Comparison of ENCODE assay signal across 22 cellular contexts in genomic region chr19:2586196-2586595, GRCh38.
DNase-seq lines count a peak whose midpoint lies in the region; ATAC-seq and TF ChIP-seq lines count a peak whose summit lies in the region.
"Had no signal": no experiment of that assay in that cellular context is flagged by ENCODE, and none has a peak within 500 bp of the region (broad histone marks: within the 10 kb centered on the region; RNA-seq: fewer than 3 reads in every experiment).

No MANE protein-coding gene starts in this region.

- H3K4me1 ChIP-seq in Peyer's patch (peaks cover 0 to 9% (median 0%) of the 10 kb centered on the region in 4 donors), mesendoderm (ENCODE audit: control insufficient read depth, low read depth, low read length) (peaks cover 12% of the 10 kb centered on the region), sigmoid colon (peaks cover 3 to 7% (median 4%) of the 10 kb centered on the region in 4 donors)

- no peak overlapping the region for H3K4me2 ChIP-seq in mesendoderm (ENCODE audit: low read length)
- H3K4me2 ChIP-seq: BLaER1 had no signal

- H3K23ac ChIP-seq in mesendoderm (ENCODE audit: low read length): peak overlapping the region; percentile 97

- H3K9me3 ChIP-seq in Peyer's patch (peaks cover 0 to 6% (median 3%) of the 10 kb centered on the region in 4 donors), sigmoid colon (no peaks in the 10 kb centered on the region)
- H3K9me3 ChIP-seq: MG63 had no signal

- H3K27ac ChIP-seq in Peyer's patch: no peak overlapping the region
- H3K27ac ChIP-seq in mesendoderm (ENCODE audit: low read depth, low read length): peak overlapping the region; percentile 84
- H3K27ac ChIP-seq in sigmoid colon: no peak overlapping the region
- H3K27ac ChIP-seq: BLaER1, GM23248, RWPE1 had no signal

- WGBS in mesendoderm (ENCODE audit: extremely low coverage, insufficient coverage, low lambda C conversion rate): no CpG with 5 or more reads among the region's 9 CpGs
- 87 to 95% methylated on average over 9 of the region's 9 CpGs for WGBS in sigmoid colon, 2 donors

- peak overlapping the region; percentile 84 for H3K56ac ChIP-seq in mesendoderm (ENCODE audit: low read length)

- TF ChIP-seq POLR2A in Peyer's patch (IDR thresholded peaks at IDR 0.05) (no peak), sigmoid colon (IDR thresholded peaks at IDR 0.05) (no peak)

- peak overlapping the region; percentile 51 for H2AK5ac ChIP-seq in mesendoderm (ENCODE audit: low read length)

- no peak for TF ChIP-seq CTCF in Peyer's patch (IDR thresholded peaks at IDR 0.05)
- TF ChIP-seq CTCF in sigmoid colon (IDR thresholded peaks at IDR 0.05): no peak

- no peak overlapping the region for H4K8ac ChIP-seq in mesendoderm (ENCODE audit: low read depth, low read length)

- no peak overlapping the region for H3K9ac ChIP-seq in mesendoderm (ENCODE audit: low read length)
- H3K9ac ChIP-seq: BLaER1, GM23248 had no signal

- H3K4ac ChIP-seq in mesendoderm (ENCODE audit: low read depth, low read length): no peak overlapping the region

- no peaks in the 10 kb centered on the region for H3K79me1 ChIP-seq in mesendoderm (ENCODE audit: low read length)

- H3K4me3 ChIP-seq in H7 (ENCODE audit: insufficient read depth, low read depth, low read length): no peak overlapping the region
- H3K4me3 ChIP-seq in Peyer's patch: no peak overlapping the region
- H3K4me3 ChIP-seq in mesendoderm (ENCODE audit: low read length): no peak overlapping the region
- H3K4me3 ChIP-seq in sigmoid colon: no peak overlapping the region
- H3K4me3 ChIP-seq: BLaER1, GM23248, MG63 had no signal

- H2BK5ac ChIP-seq in mesendoderm (ENCODE audit: low read length): peak overlapping the region; percentile 91

- no peak overlapping the region for H2BK120ac ChIP-seq in mesendoderm (ENCODE audit: low read depth, low read length)

- peak overlapping the region; percentile 46 for H3K18ac ChIP-seq in mesendoderm (ENCODE audit: low read length)

- intact Hi-C loops in sigmoid colon (cut with DNase I): no loop called here

- no peak for TF ChIP-seq EP300 in sigmoid colon (IDR thresholded peaks at IDR 0.05)

- peak; percentile 35 for DNase-seq in H7
- peak in 2 of 3 donors; percentile 25 to 26 for DNase-seq in Peyer's patch
- DNase-seq in mesendoderm: peak; percentile 45
- peak; percentile 45 for DNase-seq in sigmoid colon
- DNase-seq in T-helper 2 cell: no peak
- DNase-seq in nucleus accumbens (lab: John Stamatoyannopoulos, UW): no peak
- DNase-seq: CD4-positive, CD25-positive, alpha-beta regulatory T cell; GM23248; KG1; MG63; NCI-H1105 treated with DMSO at 0.1 percent for 48 hours; NCI-H146; NCI-H2029 treated with DMSO at 0.1 percent for 48 hours; NCI-H446 treated with DMSO at 0.1 percent for 48 hours; NCI-H526; NCI-H82; SHP77 had no signal

- H2BK15ac ChIP-seq in mesendoderm (replicated peaks; ENCODE audit: low read depth): no peak overlapping the region

- H3K36me3 ChIP-seq in H7 (replicated peaks; ENCODE audit: control insufficient read depth, insufficient read depth, low read length) (no peaks in the 10 kb centered on the region), Peyer's patch (no peaks in the 10 kb centered on the region), mesendoderm (ENCODE audit: control insufficient read depth, insufficient read depth, low read length) (no peaks in the 10 kb centered on the region), sigmoid colon (no peaks in the 10 kb centered on the region)
- H3K36me3 ChIP-seq: MG63 had no signal

- no peak for ATAC-seq in GM19463 (IDR thresholded peaks at IDR 0.05; ENCODE audit: unreplicated experiment)
- ATAC-seq in GM21423 (IDR thresholded peaks at IDR 0.05; ENCODE audit: unreplicated experiment): no peak
- ATAC-seq: HCT116 had no signal

- H4K5ac ChIP-seq in mesendoderm (ENCODE audit: low read length): no peak overlapping the region

- no peaks in the 10 kb centered on the region for H3K79me2 ChIP-seq in mesendoderm (ENCODE audit: control insufficient read depth, insufficient read depth, low read length)

- H3K27me3 ChIP-seq in H7 (ENCODE audit: control insufficient read depth, insufficient read depth, low read length) (no peaks in the 10 kb centered on the region), Peyer's patch (no peaks in the 10 kb centered on the region), mesendoderm (ENCODE audit: insufficient read depth, low read length, poor library complexity) (no peaks in the 10 kb centered on the region), sigmoid colon (no peaks in the 10 kb centered on the region)
- H3K27me3 ChIP-seq: BLaER1, MG63 had no signal

Comparison
In these comparisons a context has a peak if more than half of its experiments do, and no peak if none do; other contexts are left out.
1. DNase-seq: peak in H7 (single experiment), Peyer's patch (2 of 3), mesendoderm (single experiment) and sigmoid colon (single experiment); none in T-helper 2 cell (0 of 5) and nucleus accumbens (0 of 56).